ENCODE assay signal across 10 cellular contexts in genomic region chr12:110249716-110250225, GRCh38. TPM values are rescaled to one million over a fixed set of nuclear protein-coding genes. Genes with fewer than 3 reads are reported as not detected.
DNase-seq lines count a peak whose midpoint lies in the region; ATAC-seq and TF ChIP-seq lines count a peak whose summit lies in the region.
"Had no signal": no experiment of that assay in that cellular context is flagged by ENCODE, and none has a peak within 500 bp of the region (broad histone marks: within the 10 kb centered on the region; RNA-seq: fewer than 3 reads in every experiment).

No MANE protein-coding gene starts in this region.

- DNase-seq in Right ventricle myocardium inferior (ENCODE audit: missing footprints) (no peak), cardiac septum (ENCODE audit: low spot score) (no peak), epithelial cell of proximal tubule (ENCODE audit: low read depth) (peak; percentile 78), mucosa of descending colon (peak; percentile 62 to 83 (median 75)), vagina (ENCODE audit: extremely low spot score in 2 of 2) (no peak), GM19238 (ENCODE audit: insufficient read length, low spot score) (no peak), T-helper 9 cell (no peak), NCI-H146 (lab: John Stamatoyannopoulos, UW) (no peak)
- DNase-seq: NCI-H1417 treated with DMSO at 0.1 percent for 48 hours had no signal

- H3K9me3 ChIP-seq in mucosa of descending colon (no peaks in the 10 kb centered on the region), vagina (no peaks in the 10 kb centered on the region)

- peaks cover 43% of the 10 kb centered on the region for H3K4me1 ChIP-seq in mucosa of descending colon (ENCODE audit: low read depth)
- H3K4me1 ChIP-seq in vagina: peaks cover 66% of the 10 kb centered on the region

- H3K27ac ChIP-seq in vagina: peak overlapping the region; percentile 78

- TF ChIP-seq CTCF in epithelial cell of proximal tubule (conservative IDR thresholded peaks at IDR 0.05; ENCODE audit: low read depth, low read length) (no peak), mucosa of descending colon (IDR thresholded peaks at IDR 0.05) (no peak), vagina (IDR thresholded peaks at IDR 0.05) (no peak)

- H3K27me3 ChIP-seq in vagina: no peaks in the 10 kb centered on the region

- H3K4me3 ChIP-seq in epithelial cell of proximal tubule (ENCODE audit: low read depth, low read length) (no peak overlapping the region), mucosa of descending colon (no peak overlapping the region), vagina (no peak overlapping the region)

- ATAC-seq in Right ventricle myocardium inferior (peak; percentile 42), mucosa of descending colon (peak; percentile 63)
- ATAC-seq: Panc1 had no signal

- no peak for TF ChIP-seq POLR2A in vagina (IDR thresholded peaks at IDR 0.05)

- intact Hi-C loops in Right ventricle myocardium inferior (cut with DNase I): no loop called here
- intact Hi-C loops in cardiac septum (cut with DNase I): loop anchor here (5.0 to 10.0 kb wide), 2 partner anchors 33 to 145 kb away; partner anchors contain the start of gene ATP2A2
- intact Hi-C loops in mucosa of descending colon (cut with DNase I, micrococcal nuclease): loop anchor here in 1 of 2 donors (5.0 kb wide), 1 partner anchor 33 kb away; the partner anchor contains the start of gene ATP2A2
- intact Hi-C loops in vagina (cut with DNase I): no loop called here

- no peaks in the 10 kb centered on the region for H3K36me3 ChIP-seq in mucosa of descending colon (ENCODE audit: low read depth)
- no peaks in the 10 kb centered on the region for H3K36me3 ChIP-seq in vagina

RNA-seq across cellular contexts. Expression of gene ATP2A2, which starts 31.3 kb away (rescaled TPM):
- total RNA-seq in Right ventricle myocardium inferior (3,009 TPM), cardiac septum (918 TPM), epithelial cell of proximal tubule (93.5 and 129 TPM in 2 replicates), mucosa of descending colon (100 to 1,000 TPM; 242 to 287 (median 259) TPM), vagina (127 TPM)

Comparison
In these comparisons a context has a peak if more than half of its experiments do, and no peak if none do; other contexts are left out.
1. DNase-seq: peak in epithelial cell of proximal tubule (single experiment) and mucosa of descending colon (3 of 3); none in Right ventricle myocardium inferior (single experiment), cardiac septum (single experiment), vagina (0 of 2), GM19238 (single experiment), T-helper 9 cell (single experiment) and NCI-H146 (single experiment).